ENCODE assay signal across 1 cellular context in the genomic region with DNA sequence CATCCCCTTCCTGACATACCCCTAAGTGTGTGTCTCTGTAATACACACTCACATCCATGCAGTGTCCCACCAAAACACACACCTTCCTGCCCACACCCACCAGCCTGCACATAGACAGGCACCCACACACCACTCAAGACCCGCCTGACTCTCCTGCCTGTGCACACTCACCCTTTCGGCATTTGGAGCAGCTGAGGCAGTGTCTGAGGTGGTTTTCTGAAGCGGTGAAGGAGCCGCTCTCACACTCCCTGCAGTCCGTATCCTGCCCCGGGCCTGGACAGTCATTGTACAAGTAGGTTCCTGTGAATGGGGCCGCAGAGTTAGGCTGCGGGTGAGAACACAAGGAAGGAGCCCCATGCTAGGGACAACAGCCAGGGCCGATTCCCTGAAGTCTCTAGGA.
TF ChIP-seq lines count a peak whose summit lies in the region.

No MANE protein-coding gene starts in this region.

TF ChIP-seq in SK-N-SH, 30 proteins besides CTCF, POLR2A, EP300 and RAD21:
- no peak for TF ChIP-seq TEAD4 (IDR thresholded peaks at IDR 0.05; ENCODE audit: borderline replicate concordance, insufficient read depth)
- peak; percentile 29; the same call in 1 of the 2 replicates for TF ChIP-seq JUND (IDR thresholded peaks at IDR 0.05)
- peak; percentile 26; the same call in 1 of the 2 replicates for TF ChIP-seq POLR2AphosphoS5 (IDR thresholded peaks at IDR 0.05; ENCODE audit: low read depth, low read length)
- TF ChIP-seq FOSL2 (IDR thresholded peaks at IDR 0.05; ENCODE audit: borderline replicate concordance, low read depth): peak; percentile 46; the same call in 1 of the 2 replicates
- TF ChIP-seq TAF1 (IDR thresholded peaks at IDR 0.05; ENCODE audit: borderline replicate concordance, low read depth, low read length): peak; percentile 57; the same call in 1 of the 2 replicates
- TF ChIP-seq EZH2phosphoT487 (IDR thresholded peaks at IDR 0.05; ENCODE audit: borderline replicate concordance, low read depth): no peak
